ENCODE assay signal across 8 cellular contexts in genomic region chr1:182789138-182790076, GRCh38. TPM values are rescaled to one million over a fixed set of nuclear protein-coding genes. Genes with fewer than 3 reads are reported as not detected.
DNase-seq lines count a peak whose midpoint lies in the region; ATAC-seq and TF ChIP-seq lines count a peak whose summit lies in the region.

A gene with protein sequence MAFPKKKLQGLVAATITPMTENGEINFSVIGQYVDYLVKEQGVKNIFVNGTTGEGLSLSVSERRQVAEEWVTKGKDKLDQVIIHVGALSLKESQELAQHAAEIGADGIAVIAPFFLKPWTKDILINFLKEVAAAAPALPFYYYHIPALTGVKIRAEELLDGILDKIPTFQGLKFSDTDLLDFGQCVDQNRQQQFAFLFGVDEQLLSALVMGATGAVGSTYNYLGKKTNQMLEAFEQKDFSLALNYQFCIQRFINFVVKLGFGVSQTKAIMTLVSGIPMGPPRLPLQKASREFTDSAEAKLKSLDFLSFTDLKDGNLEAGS (plus strand): TSS chr1:182789773. CDS start chr1:182794372, 4,599 bp downstream.

- ATAC-seq in GM18873 (IDR thresholded peaks at IDR 0.05; ENCODE audit: low FRiP score, unreplicated experiment): peak; percentile 75
- ATAC-seq in HG03108 (IDR thresholded peaks at IDR 0.05; ENCODE audit: unreplicated experiment): peak; percentile 94
- ATAC-seq in left colon: peak; percentile 96

- POLR2A ChIA-PET in AG04449 (lab: Yijun Ruan, JAX): no interaction called here

- intact Hi-C loops in left colon (cut with DNase I, micrococcal nuclease): loop anchor here in 1 of 2 donors (5.0 kb wide), 1 partner anchor 342 kb away; no protein-coding TSS in a partner anchor

- DNase-seq in AG04449 (ENCODE audit: low read depth, low spot score): no peak
- DNase-seq in NCI-H345 (lab: John Stamatoyannopoulos, UW): peak; percentile 67
- peak; percentile 79 for DNase-seq in activated CD4-positive, alpha-beta T cell treated with anti-CD3 and anti-CD28 coated beads for 1 hour
- peak; percentile 83 for DNase-seq in chondrocyte (ENCODE audit: low spot score)
- DNase-seq in left colon: peak; percentile 77 to 88
- peak; percentile 83 to 85 for DNase-seq in stimulated activated CD4-positive, alpha-beta T cell treated with anti-CD3 and anti-CD28 coated beads, Interleukin-2, amount 100 ng/mL, for 24 hours

- no peaks in the 10 kb centered on the region for H3K9me3 Mint-ChIP-seq in chondrocyte (ENCODE audit: low read depth)

- peak within 1 kb of the TSS; percentile 68 for H3K4me3 ChIP-seq in AG04449 (ENCODE audit: low read depth, low read length)

- CTCF ChIA-PET in AG04449 (lab: Yijun Ruan, JAX): interaction anchor here (0.8 to 13.7 kb wide), 4 partner anchors 12 to 342 kb away, joined by 3 to 997 read pairs (median 4); partner anchors contain the start of genes RGS16 and RNASEL

- H3K4me3 Mint-ChIP-seq in chondrocyte (ENCODE audit: unreplicated experiment): peak within 1 kb of the TSS; percentile 86

- H3K27ac Mint-ChIP-seq in chondrocyte (ENCODE audit: unreplicated experiment): peak within 1 kb of the TSS; percentile 69

- TF ChIP-seq CTCF in AG04449 (IDR thresholded peaks at IDR 0.05; ENCODE audit: insufficient read depth, low read length, missing control alignments) (no peak), chondrocyte (IDR thresholded peaks at IDR 0.05) (no peak)

- peaks cover 14% of the 10 kb centered on the region for H3K4me1 Mint-ChIP-seq in chondrocyte (ENCODE audit: low read depth)

- no peaks in the 10 kb centered on the region for H3K27me3 Mint-ChIP-seq in chondrocyte (ENCODE audit: low read depth)

- H3K36me3 Mint-ChIP-seq in chondrocyte (ENCODE audit: low read depth): no peaks in the 10 kb centered on the region

RNA-seq across cellular contexts. Expression of the gene that starts here (rescaled TPM):
- total RNA-seq in chondrocyte (2.3 to 5.0 TPM (median 4.3 TPM) in 3 replicates), left colon (10 to 100 TPM in 1 of 2 donors, 1 to 10 TPM in 1; 9.4 to 15.4 TPM)
